Comparison of ENCODE assay signal across 20 cellular contexts in the genomic region with DNA sequence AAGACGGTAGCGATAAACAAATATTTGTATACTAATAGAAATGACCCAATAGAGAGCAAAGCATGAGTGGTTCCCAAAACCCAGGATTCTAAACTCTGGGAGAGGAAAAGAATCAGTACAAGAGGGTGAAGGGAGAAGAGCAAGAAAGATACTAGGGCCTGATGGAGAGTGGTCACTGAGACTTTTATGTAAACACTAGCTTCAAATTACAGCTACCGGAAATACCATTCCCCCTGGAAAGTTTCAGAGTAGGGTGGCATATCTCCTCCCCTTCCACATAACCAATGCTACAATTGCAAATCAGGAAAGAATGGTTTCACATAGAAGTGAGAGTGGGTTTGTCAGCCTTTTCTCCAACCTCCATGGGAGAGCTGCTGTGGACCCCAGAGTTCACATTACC.
DNase-seq lines count a peak whose midpoint lies in the region; TF ChIP-seq lines count a peak whose summit lies in the region.
"Had no signal": no experiment of that assay in that cellular context is flagged by ENCODE, and none has a peak within 500 bp of the region (broad histone marks: within the 10 kb centered on the region; RNA-seq: fewer than 3 reads in every experiment).

No MANE protein-coding gene starts in this region.

- peaks cover 3% of the 10 kb centered on the region; the same call in 1 of the 2 replicates for H3K9me3 ChIP-seq in SJCRH30 (replicated peaks)
- H3K9me3 ChIP-seq: gastrocnemius medialis, upper lobe of left lung had no signal

- H3K4me3 ChIP-seq in AG04449 (ENCODE audit: low read depth, low read length), result no peak overlapping the region
- H3K4me3 ChIP-seq in H7 (ENCODE audit: insufficient read depth, low read depth, low read length), result no peak overlapping the region
- no peak overlapping the region for H3K4me3 ChIP-seq in SJCRH30
- H3K4me3 ChIP-seq: gastrocnemius medialis, skin epidermis, upper lobe of left lung had no signal

- H3K27ac ChIP-seq in SJCRH30, result 0 out of 2 replicates have a peak overlapping the region, but pooled peaks have one; percentile 4
- H3K27ac ChIP-seq: gastrocnemius medialis, skin epidermis, upper lobe of left lung had no signal

- TF ChIP-seq CTCF in AG04449 (IDR thresholded peaks at IDR 0.05; ENCODE audit: insufficient read depth, low read length, missing control alignments), result no peak

- H3K36me3 ChIP-seq in H7 (replicated peaks; ENCODE audit: control insufficient read depth, insufficient read depth, low read length), result no peaks in the 10 kb centered on the region
- no peaks in the 10 kb centered on the region for H3K36me3 ChIP-seq in SJCRH30
- H3K36me3 ChIP-seq: gastrocnemius medialis, upper lobe of left lung had no signal

- POLR2A ChIA-PET in AG04449 (lab: Yijun Ruan, JAX), result no interaction called here

- no peaks in the 10 kb centered on the region for H3K27me3 ChIP-seq in H7 (ENCODE audit: control insufficient read depth, insufficient read depth, low read length)
- H3K27me3 ChIP-seq in SJCRH30, result no peaks in the 10 kb centered on the region
- H3K27me3 ChIP-seq: upper lobe of left lung had no signal

- H3K4me1 ChIP-seq in SJCRH30, result peaks cover 11% of the 10 kb centered on the region
- H3K4me1 ChIP-seq: gastrocnemius medialis, upper lobe of left lung had no signal

- DNase-seq in AG04449 (ENCODE audit: low read depth, low spot score) (peak; percentile 7), H7 (peak; percentile 21), SJCRH30 (peak; percentile 19 to 57), hepatic stellate cell (ENCODE audit: low spot score) (peak; percentile 26), C1 segment of cervical spinal cord (lab: John Stamatoyannopoulos, UW) (no peak), NCI-H2107 (lab: John Stamatoyannopoulos, UW) (no peak), KG1 (lab: John Stamatoyannopoulos, UW) (no peak), DMS53 (lab: John Stamatoyannopoulos, UW) (no peak)
- DNase-seq: activated CD4-positive, alpha-beta T cell treated with anti-CD3 and anti-CD28 coated beads, Interleukin-2, amount 10 ng/mL, durations not matched to agents 7 days and 5 days; activated T-cell treated with anti-CD3 and anti-CD28 coated beads, Interleukin-2, amount 50 U/mL, for 1 hour; central memory CD4-positive, alpha-beta T cell; gastrocnemius medialis; islet precursor cell; midbrain; NCI-H1930; occipital lobe; SIG-M5; stimulated activated naive CD4-positive, alpha-beta T cell; upper lobe of left lung had no signal

- CTCF ChIA-PET in AG04449 (lab: Yijun Ruan, JAX), result interaction anchor here (1.2 kb wide), 1 partner anchor 453 kb away, joined by 3 read pairs; no protein-coding TSS in a partner anchor

Comparison
In these comparisons a context has a peak if more than half of its experiments do, and no peak if none do; other contexts are left out.
1. DNase-seq: peak in AG04449 (single experiment), H7 (single experiment), SJCRH30 (2 of 2) and hepatic stellate cell (single experiment); none in C1 segment of cervical spinal cord (0 of 14), NCI-H2107 (single experiment), KG1 (single experiment) and DMS53 (single experiment).